1 cellular context compared by ENCODE assay signal in the genomic region with DNA sequence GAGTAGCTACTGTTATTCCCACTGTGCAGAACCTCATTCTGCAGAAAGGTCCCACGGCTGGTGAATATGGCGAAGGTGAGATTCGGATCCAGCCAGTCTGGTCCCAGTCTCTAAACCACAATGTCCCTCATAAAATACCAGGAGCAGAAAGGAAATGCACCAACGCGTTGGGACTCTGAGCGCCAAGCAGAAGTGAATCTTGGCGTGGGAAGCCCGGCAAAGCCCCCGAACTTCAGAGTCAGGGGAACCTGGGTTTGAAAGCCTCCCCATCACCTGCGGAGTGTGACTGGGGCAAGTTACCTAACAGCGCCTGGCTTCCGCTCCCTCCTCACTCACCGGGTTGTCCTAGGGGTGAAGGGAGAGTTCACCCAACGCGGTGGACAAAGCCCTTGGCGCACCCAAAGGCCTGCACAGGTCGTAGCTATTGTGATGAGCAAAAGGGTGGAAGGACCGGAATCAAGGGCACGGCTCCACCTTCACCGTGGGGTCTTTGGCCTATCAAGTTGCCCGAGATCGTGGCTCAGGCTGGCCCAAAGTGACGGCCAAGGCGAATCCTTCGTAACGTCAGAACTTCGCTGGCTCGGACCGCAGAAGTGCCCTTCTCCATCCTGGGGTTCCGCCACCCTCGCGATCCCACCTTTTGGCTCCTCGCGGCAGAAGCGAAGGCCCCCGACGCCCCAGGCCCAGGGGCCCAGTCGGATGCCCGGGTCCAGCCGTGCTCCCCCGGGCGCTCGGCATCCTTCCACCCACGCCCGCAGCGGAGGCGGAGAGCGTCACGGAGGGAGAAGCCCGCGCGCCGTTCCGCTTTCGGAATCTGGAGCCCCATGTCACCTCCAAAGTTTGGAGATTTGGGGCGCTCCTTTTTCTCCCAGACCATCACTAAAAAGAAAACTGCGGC.
TF ChIP-seq lines count a peak whose summit lies in the region.

No MANE protein-coding gene starts in this region.

TF ChIP-seq in SK-N-SH, 30 proteins besides CTCF, POLR2A, EP300 and RAD21 (continued from another document):
- TF ChIP-seq, protein P1, sequence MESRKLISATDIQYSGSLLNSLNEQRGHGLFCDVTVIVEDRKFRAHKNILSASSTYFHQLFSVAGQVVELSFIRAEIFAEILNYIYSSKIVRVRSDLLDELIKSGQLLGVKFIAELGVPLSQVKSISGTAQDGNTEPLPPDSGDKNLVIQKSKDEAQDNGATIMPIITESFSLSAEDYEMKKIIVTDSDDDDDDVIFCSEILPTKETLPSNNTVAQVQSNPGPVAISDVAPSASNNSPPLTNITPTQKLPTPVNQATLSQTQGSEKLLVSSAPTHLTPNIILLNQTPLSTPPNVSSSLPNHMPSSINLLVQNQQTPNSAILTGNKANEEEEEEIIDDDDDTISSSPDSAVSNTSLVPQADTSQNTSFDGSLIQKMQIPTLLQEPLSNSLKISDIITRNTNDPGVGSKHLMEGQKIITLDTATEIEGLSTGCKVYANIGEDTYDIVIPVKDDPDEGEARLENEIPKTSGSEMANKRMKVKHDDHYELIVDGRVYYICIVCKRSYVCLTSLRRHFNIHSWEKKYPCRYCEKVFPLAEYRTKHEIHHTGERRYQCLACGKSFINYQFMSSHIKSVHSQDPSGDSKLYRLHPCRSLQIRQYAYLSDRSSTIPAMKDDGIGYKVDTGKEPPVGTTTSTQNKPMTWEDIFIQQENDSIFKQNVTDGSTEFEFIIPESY (IDR thresholded peaks at IDR 0.05; ENCODE audit: borderline replicate concordance, low read depth), result no peak
- TF ChIP-seq, protein P2, sequence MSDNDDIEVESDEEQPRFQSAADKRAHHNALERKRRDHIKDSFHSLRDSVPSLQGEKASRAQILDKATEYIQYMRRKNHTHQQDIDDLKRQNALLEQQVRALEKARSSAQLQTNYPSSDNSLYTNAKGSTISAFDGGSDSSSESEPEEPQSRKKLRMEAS (IDR thresholded peaks at IDR 0.05; ENCODE audit: low read depth), result no peak
- TF ChIP-seq RCOR1 (IDR thresholded peaks at IDR 0.05; ENCODE audit: low read length) (no peak), FOXM1 (IDR thresholded peaks at IDR 0.05; ENCODE audit: low read depth) (no peak), TAF1 (IDR thresholded peaks at IDR 0.05; ENCODE audit: borderline replicate concordance, low read depth, low read length) (no peak), YY1 (IDR thresholded peaks at IDR 0.05; ENCODE audit: low read depth) (no peak), SMC3 (IDR thresholded peaks at IDR 0.05; ENCODE audit: low read depth, low read length) (no peak), FOSL2 (IDR thresholded peaks at IDR 0.05; ENCODE audit: borderline replicate concordance, low read depth) (no peak), FOXJ3 (CRISPR knock-in tag; IDR thresholded peaks at IDR 0.05) (no peak), RXRA (IDR thresholded peaks at IDR 0.05; ENCODE audit: borderline replicate concordance, low read depth) (no peak), RFX5 (IDR thresholded peaks at IDR 0.05; ENCODE audit: low read length) (no peak), JUND (IDR thresholded peaks at IDR 0.05) (no peak)
- TF ChIP-seq, protein P3, sequence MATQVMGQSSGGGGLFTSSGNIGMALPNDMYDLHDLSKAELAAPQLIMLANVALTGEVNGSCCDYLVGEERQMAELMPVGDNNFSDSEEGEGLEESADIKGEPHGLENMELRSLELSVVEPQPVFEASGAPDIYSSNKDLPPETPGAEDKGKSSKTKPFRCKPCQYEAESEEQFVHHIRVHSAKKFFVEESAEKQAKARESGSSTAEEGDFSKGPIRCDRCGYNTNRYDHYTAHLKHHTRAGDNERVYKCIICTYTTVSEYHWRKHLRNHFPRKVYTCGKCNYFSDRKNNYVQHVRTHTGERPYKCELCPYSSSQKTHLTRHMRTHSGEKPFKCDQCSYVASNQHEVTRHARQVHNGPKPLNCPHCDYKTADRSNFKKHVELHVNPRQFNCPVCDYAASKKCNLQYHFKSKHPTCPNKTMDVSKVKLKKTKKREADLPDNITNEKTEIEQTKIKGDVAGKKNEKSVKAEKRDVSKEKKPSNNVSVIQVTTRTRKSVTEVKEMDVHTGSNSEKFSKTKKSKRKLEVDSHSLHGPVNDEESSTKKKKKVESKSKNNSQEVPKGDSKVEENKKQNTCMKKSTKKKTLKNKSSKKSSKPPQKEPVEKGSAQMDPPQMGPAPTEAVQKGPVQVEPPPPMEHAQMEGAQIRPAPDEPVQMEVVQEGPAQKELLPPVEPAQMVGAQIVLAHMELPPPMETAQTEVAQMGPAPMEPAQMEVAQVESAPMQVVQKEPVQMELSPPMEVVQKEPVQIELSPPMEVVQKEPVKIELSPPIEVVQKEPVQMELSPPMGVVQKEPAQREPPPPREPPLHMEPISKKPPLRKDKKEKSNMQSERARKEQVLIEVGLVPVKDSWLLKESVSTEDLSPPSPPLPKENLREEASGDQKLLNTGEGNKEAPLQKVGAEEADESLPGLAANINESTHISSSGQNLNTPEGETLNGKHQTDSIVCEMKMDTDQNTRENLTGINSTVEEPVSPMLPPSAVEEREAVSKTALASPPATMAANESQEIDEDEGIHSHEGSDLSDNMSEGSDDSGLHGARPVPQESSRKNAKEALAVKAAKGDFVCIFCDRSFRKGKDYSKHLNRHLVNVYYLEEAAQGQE (IDR thresholded peaks at IDR 0.05; ENCODE audit: low read depth, low read length), result no peak
